Comparison of ENCODE assay signal across 21 cellular contexts in genomic region chr3:10361375-10361774, GRCh38. TPM values are rescaled to one million over a fixed set of nuclear protein-coding genes. Genes with fewer than 3 reads are reported as not detected.
DNase-seq lines count a peak whose midpoint lies in the region; ATAC-seq and TF ChIP-seq lines count a peak whose summit lies in the region.
"Had no signal": no experiment of that assay in that cellular context is flagged by ENCODE, and none has a peak within 500 bp of the region (broad histone marks: within the 10 kb centered on the region; RNA-seq: fewer than 3 reads in every experiment).

No MANE protein-coding gene starts in this region.

- ATAC-seq in Right ventricle myocardium superior (ENCODE audit: poor library complexity) (no peak), left cardiac atrium (no peak), HG03159 (IDR thresholded peaks at IDR 0.05; ENCODE audit: unreplicated experiment) (no peak), HG02973 (IDR thresholded peaks at IDR 0.05; ENCODE audit: unreplicated experiment) (no peak)
- ATAC-seq: activated CD8-positive, alpha-beta T cell treated with anti-CD3 and anti-CD28 coated beads for 36 hours; activated T-cell treated with anti-CD3 and anti-CD28 coated beads, Interleukin-2, amount 50 U/mL, for 4 hours; stimulated activated memory B cell treated with anti-CD40 and anti-IgM and Interleukin-4, amounts not matched to agents 10 μg/mL and 1 μg/mL and 100 μg/mL, for 72 hours; T-helper 17 cell; WTC11 had no signal

- H3K4me3 Mint-ChIP-seq in brain, result no peak overlapping the region
- H3K4me3 Mint-ChIP-seq: activated CD8-positive, alpha-beta T cell treated with anti-CD3 and anti-CD28 coated beads for 36 hours; activated naive CD8-positive, alpha-beta T cell; activated T-cell treated with anti-CD3 and anti-CD28 coated beads, Interleukin-2, amount 50 U/mL, for 4 hours; CD4-positive, alpha-beta T cell; neural crest cell; stimulated activated memory B cell treated with anti-CD40 and anti-IgM and Interleukin-4, amounts not matched to agents 10 μg/mL and 1 μg/mL and 100 μg/mL, for 72 hours; T-helper 17 cell; WTC11 had no signal

- H3K27ac Mint-ChIP-seq in brain, result peak overlapping the region in 3 of 5 experiments; percentile 38 to 81 (median 49)
- H3K27ac Mint-ChIP-seq: activated CD8-positive, alpha-beta T cell treated with anti-CD3 and anti-CD28 coated beads for 36 hours; activated naive CD8-positive, alpha-beta T cell; CD4-positive, alpha-beta T cell; stimulated activated memory B cell treated with anti-CD40 and anti-IgM and Interleukin-4, amounts not matched to agents 10 μg/mL and 1 μg/mL and 100 μg/mL, for 72 hours; T-helper 17 cell; WTC11 had no signal

- peaks cover 15% of the 10 kb centered on the region for H3K4me1 Mint-ChIP-seq in brain

- no peaks in the 10 kb centered on the region for H3K27me3 Mint-ChIP-seq in brain
- H3K27me3 Mint-ChIP-seq: activated naive CD8-positive, alpha-beta T cell; stimulated activated memory B cell treated with anti-CD40 and anti-IgM and Interleukin-4, amounts not matched to agents 10 μg/mL and 1 μg/mL and 100 μg/mL, for 72 hours had no signal

- peak; percentile 16 for DNase-seq in Right ventricle myocardium superior
- DNase-seq in left cardiac atrium, result no peak
- peak; percentile 68 for DNase-seq in NCI-H2171 (lab: John Stamatoyannopoulos, UW)
- DNase-seq in CD1c-positive myeloid dendritic cell (ENCODE audit: extremely low spot score), result no peak
- DNase-seq in 8988T, result no peak
- DNase-seq: ACHN; activated CD8-positive, alpha-beta T cell treated with anti-CD3 and anti-CD28 coated beads for 36 hours; activated T-cell treated with anti-CD3 and anti-CD28 coated beads, Interleukin-2, amount 50 U/mL, for 4 hours; CD4-positive, alpha-beta T cell; MG63; midbrain; OCI-M1; T-helper 17 cell; tibial artery had no signal

- peaks cover 53% of the 10 kb centered on the region for H3K36me3 Mint-ChIP-seq in brain
- H3K36me3 Mint-ChIP-seq: activated naive CD8-positive, alpha-beta T cell; stimulated activated memory B cell treated with anti-CD40 and anti-IgM and Interleukin-4, amounts not matched to agents 10 μg/mL and 1 μg/mL and 100 μg/mL, for 72 hours had no signal

- intact Hi-C loops in Right ventricle myocardium superior (cut with DNase I) (no loop called here), left cardiac atrium (cut with DNase I) (no loop called here)

- no peak for TF ChIP-seq CTCF in brain (conservative IDR thresholded peaks at IDR 0.05)

- H3K9me3 Mint-ChIP-seq in brain, result peaks cover 3 to 15% (median 5%) of the 10 kb centered on the region in 5 experiments
- H3K9me3 Mint-ChIP-seq: activated CD8-positive, alpha-beta T cell treated with anti-CD3 and anti-CD28 coated beads for 36 hours; activated T-cell treated with anti-CD3 and anti-CD28 coated beads, Interleukin-2, amount 50 U/mL, for 4 hours; CD4-positive, alpha-beta T cell; stimulated activated memory B cell treated with anti-CD40 and anti-IgM and Interleukin-4, amounts not matched to agents 10 μg/mL and 1 μg/mL and 100 μg/mL, for 72 hours had no signal

RNA-seq across cellular contexts. Expression of gene SEC13, which starts 40.5 kb away (rescaled TPM):
- 50.2 TPM for total RNA-seq in Right ventricle myocardium superior
- 10 to 100 TPM; 61.4 to 88.8 TPM for total RNA-seq in left cardiac atrium
- polyA plus RNA-seq in brain (ENCODE audit: insufficient read depth, low read depth, low replicate concordance), result 107 TPM

Comparison
In these comparisons a context has a peak if more than half of its experiments do, and no peak if none do; other contexts are left out.
1. DNase-seq: peak in Right ventricle myocardium superior (single experiment) and NCI-H2171 (single experiment); none in left cardiac atrium (single experiment), CD1c-positive myeloid dendritic cell (single experiment) and 8988T (single experiment).